Comparison of ENCODE assay signal across 8 cellular contexts in the genomic region with DNA sequence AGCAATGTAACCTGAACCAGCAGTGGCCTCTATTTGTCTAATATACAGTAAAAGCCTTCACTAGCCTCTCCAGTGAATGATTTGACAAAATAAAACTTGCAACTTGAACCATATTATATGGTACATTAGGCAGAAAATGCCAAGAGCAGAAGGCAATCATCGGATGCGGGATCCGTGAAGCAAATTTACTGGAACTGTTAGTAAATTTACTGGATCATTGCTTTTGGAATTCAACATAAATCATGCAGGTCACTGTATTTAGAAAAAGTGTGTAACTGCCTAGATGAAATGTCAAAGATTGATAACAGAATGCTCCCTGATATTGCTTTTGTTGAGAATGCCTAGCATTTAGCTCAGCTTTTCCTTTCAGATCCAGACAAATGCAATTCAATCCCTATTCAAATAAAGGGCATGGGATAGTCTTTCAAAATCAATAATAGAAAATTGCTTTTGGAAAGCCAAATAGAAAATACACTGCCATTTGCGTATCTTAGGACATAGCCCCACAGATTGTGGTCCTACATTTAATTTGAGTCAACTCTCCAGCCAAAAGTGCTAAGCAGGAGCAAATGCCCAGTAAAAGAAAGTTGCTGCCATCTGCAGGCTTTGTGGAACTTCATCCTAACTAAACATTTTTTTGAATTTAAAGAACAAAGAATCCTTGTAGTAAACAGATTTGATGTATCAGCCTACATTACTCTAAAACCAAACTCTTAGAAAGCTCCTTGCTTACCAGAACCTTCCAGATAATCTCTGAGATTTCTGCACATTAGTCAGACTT.
DNase-seq lines count a peak whose midpoint lies in the region; ATAC-seq and TF ChIP-seq lines count a peak whose summit lies in the region.

No MANE protein-coding gene starts in this region.

- DNase-seq in ELF-1 (ENCODE audit: low read depth, low spot score) (peak; percentile 5), NCI-H146 treated with DMSO at 0.1 percent for 48 hours (lab: John Stamatoyannopoulos, UW; ENCODE audit: unreplicated experiment) (peak; percentile 96), chondrocyte (ENCODE audit: low spot score) (no peak), neural crest cell (ENCODE audit: low read depth, low spot score) (no peak), A172 (ENCODE audit: low spot score) (no peak)
- DNase-seq in activated T-cell treated with anti-CD3 and anti-CD28 coated beads, Interleukin-2, amount 50 U/mL, for 1 hour = no peak

- H3K4me1 Mint-ChIP-seq in chondrocyte (ENCODE audit: low read depth) (no peaks in the 10 kb centered on the region), neural crest cell (peaks cover 5% of the 10 kb centered on the region)

- H3K27me3 Mint-ChIP-seq in chondrocyte (ENCODE audit: low read depth) (peaks cover 27% of the 10 kb centered on the region), neural crest cell (ENCODE audit: low read depth) (no peaks in the 10 kb centered on the region)

- H3K36me3 Mint-ChIP-seq in chondrocyte (ENCODE audit: low read depth) (no peaks in the 10 kb centered on the region), neural crest cell (ENCODE audit: low read depth) (no peaks in the 10 kb centered on the region)

- H3K4me3 Mint-ChIP-seq in chondrocyte (ENCODE audit: unreplicated experiment) (no peak overlapping the region), neural crest cell (no peak overlapping the region)

- H3K27ac Mint-ChIP-seq in chondrocyte (ENCODE audit: unreplicated experiment) = no peak overlapping the region
- no peak overlapping the region for H3K27ac Mint-ChIP-seq in neural crest cell (ENCODE audit: unreplicated experiment)

- TF ChIP-seq CTCF in chondrocyte (IDR thresholded peaks at IDR 0.05) = peak; percentile 80
- peak; percentile 46 for TF ChIP-seq CTCF in neural crest cell (conservative IDR thresholded peaks at IDR 0.05)

- ATAC-seq in GM18909 (IDR thresholded peaks at IDR 0.05; ENCODE audit: poor library complexity, unreplicated experiment) = no peak
- ATAC-seq in HG03521 (IDR thresholded peaks at IDR 0.05; ENCODE audit: unreplicated experiment) = no peak

- no peaks in the 10 kb centered on the region for H3K9me3 Mint-ChIP-seq in chondrocyte (ENCODE audit: low read depth)
- no peaks in the 10 kb centered on the region for H3K9me3 Mint-ChIP-seq in neural crest cell

Comparison
In these comparisons a context has a peak if more than half of its experiments do, and no peak if none do; other contexts are left out.
1. DNase-seq: peak in ELF-1 (single experiment) and NCI-H146 treated with DMSO at 0.1 percent for 48 hours (single experiment); none in chondrocyte (single experiment), neural crest cell (single experiment), activated T-cell treated with anti-CD3 and anti-CD28 coated beads, Interleukin-2, amount 50 U/mL, for 1 hour (single experiment) and A172 (single experiment).